Comparison of ENCODE assay signal across 17 cellular contexts in the genomic region with DNA sequence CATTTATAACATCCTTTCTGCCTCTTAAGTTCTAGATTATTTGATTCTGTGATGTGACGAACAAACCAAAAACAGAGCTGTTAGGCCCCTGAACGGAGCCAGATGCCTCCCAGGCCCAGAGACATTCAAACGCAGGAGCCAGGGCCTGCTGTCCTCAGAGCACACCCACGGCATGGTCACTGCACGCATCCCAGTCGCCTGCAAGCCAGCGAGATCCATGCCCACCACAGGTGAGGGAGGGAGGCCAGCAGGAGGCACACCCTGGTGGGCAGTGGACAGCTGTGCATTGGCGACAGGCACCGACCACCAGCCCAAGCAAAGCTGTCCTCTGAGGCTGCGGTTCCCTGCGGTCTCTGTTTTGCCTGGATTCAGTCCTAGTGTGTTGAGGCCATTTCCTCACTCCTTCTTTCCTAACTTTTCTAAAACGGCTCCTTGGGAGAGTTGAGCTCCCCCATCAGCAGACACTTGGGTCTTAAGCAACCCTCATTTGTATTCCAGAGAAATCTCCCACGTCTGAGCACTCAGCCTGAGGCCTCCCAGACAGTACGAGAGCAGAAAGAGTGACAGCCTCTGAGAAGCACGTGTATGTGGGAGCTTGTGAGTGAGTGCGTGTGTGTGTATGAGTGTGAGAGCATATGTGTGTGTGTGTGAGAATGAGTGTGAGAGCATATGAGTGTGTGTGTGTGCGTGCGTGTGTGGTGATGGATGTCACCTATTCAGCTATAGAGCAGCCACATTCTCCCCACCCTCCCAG.
A peak's percentile ranks its signal among the peaks of the same experiment; 100 is the strongest.
DNase-seq lines count a peak whose midpoint lies in the region; ATAC-seq and TF ChIP-seq lines count a peak whose summit lies in the region.
"Had no signal": no experiment of that assay in that cellular context is flagged by ENCODE, and none has a peak within 500 bp of the region (broad histone marks: within the 10 kb centered on the region; RNA-seq: fewer than 3 reads in every experiment).

No MANE protein-coding gene starts in this region.

- H3K4me3 ChIP-seq in CD4-positive, CD25-positive, alpha-beta regulatory T cell (ENCODE audit: low read depth, low read length) = no peak overlapping the region
- H3K4me3 ChIP-seq in esophagus muscularis mucosa (no peak overlapping the region), BE2C (ENCODE audit: low read depth, low read length) (no peak overlapping the region)
- H3K4me3 ChIP-seq: adrenal gland, coronary artery had no signal

- no peaks in the 10 kb centered on the region for H3K9me3 ChIP-seq in CD4-positive, CD25-positive, alpha-beta regulatory T cell (ENCODE audit: control insufficient read depth in 2 of 2, low read length in 2 of 2)
- H3K9me3 ChIP-seq in esophagus muscularis mucosa = no peaks in the 10 kb centered on the region
- no peaks in the 10 kb centered on the region for H3K9me3 ChIP-seq in BE2C
- H3K9me3 ChIP-seq: adrenal gland had no signal

- peaks cover 13% of the 10 kb centered on the region for H3K36me3 ChIP-seq in CD4-positive, CD25-positive, alpha-beta regulatory T cell (ENCODE audit: control insufficient read depth, insufficient read depth, low read length)
- H3K36me3 ChIP-seq in esophagus muscularis mucosa (no peaks in the 10 kb centered on the region), BE2C (peaks cover 2% of the 10 kb centered on the region; the same call in 1 of the 2 replicates)
- H3K36me3 ChIP-seq: adrenal gland had no signal

- H3K27me3 ChIP-seq in CD4-positive, CD25-positive, alpha-beta regulatory T cell (ENCODE audit: control insufficient read depth, insufficient read depth, low read length) = no peaks in the 10 kb centered on the region
- H3K27me3 ChIP-seq in esophagus muscularis mucosa (no peaks in the 10 kb centered on the region), BE2C (no peaks in the 10 kb centered on the region)
- H3K27me3 ChIP-seq: adrenal gland had no signal

- intact Hi-C loops in esophagus muscularis mucosa (cut with DNase I) = no loop called here

- no peaks in the 10 kb centered on the region for H3K27me3 Mint-ChIP-seq in CD4-positive, CD25-positive, alpha-beta regulatory T cell
- H3K27me3 Mint-ChIP-seq in progenitor cell of endocrine pancreas = no peaks in the 10 kb centered on the region

- no peaks in the 10 kb centered on the region for H3K4me1 ChIP-seq in CD4-positive, CD25-positive, alpha-beta regulatory T cell (ENCODE audit: control insufficient read depth, insufficient read depth, low read length, poor library complexity, severe bottlenecking)
- peaks cover 51 to 93% (median 80%) of the 10 kb centered on the region in 4 donors for H3K4me1 ChIP-seq in esophagus muscularis mucosa
- H3K4me1 ChIP-seq in BE2C = peaks cover 55% of the 10 kb centered on the region

- H3K4me1 Mint-ChIP-seq in CD4-positive, CD25-positive, alpha-beta regulatory T cell = peaks cover 0 to 17% (median 3%) of the 10 kb centered on the region in 4 donors
- H3K4me1 Mint-ChIP-seq in progenitor cell of endocrine pancreas (ENCODE audit: low read depth) = peaks cover 3% of the 10 kb centered on the region

- no peak for TF ChIP-seq POLR2A in esophagus muscularis mucosa (IDR thresholded peaks at IDR 0.05; ENCODE audit: low read depth)

- TF ChIP-seq CTCF in VCaP (conservative IDR thresholded peaks at IDR 0.05) = no peak
- TF ChIP-seq CTCF in esophagus muscularis mucosa (IDR thresholded peaks at IDR 0.05) = no peak
- no peak for TF ChIP-seq CTCF in progenitor cell of endocrine pancreas (IDR thresholded peaks at IDR 0.05; ENCODE audit: unreplicated experiment)
- TF ChIP-seq CTCF in BE2C (IDR thresholded peaks at IDR 0.05; ENCODE audit: low read depth, low read length) = no peak

- 90% methylated on average over 15 of the region's 18 CpGs for WGBS in esophagus muscularis mucosa

- no peak overlapping the region for H3K4me3 Mint-ChIP-seq in CD4-positive, CD25-positive, alpha-beta regulatory T cell
- no peak overlapping the region for H3K4me3 Mint-ChIP-seq in progenitor cell of endocrine pancreas (ENCODE audit: low read depth)

- DNase-seq in CD4-positive, CD25-positive, alpha-beta regulatory T cell = no peak
- DNase-seq in esophagus muscularis mucosa (ENCODE audit: extremely low spot score) = no peak
- no peak for DNase-seq in progenitor cell of endocrine pancreas (ENCODE audit: low spot score, unreplicated experiment)
- no peak for DNase-seq in BE2C
- DNase-seq: activated T-cell treated with anti-CD3 and anti-CD28 coated beads, Interleukin-2, amount 50 U/mL, for 48 hours; hippocampal formation; IMR-90; MV-4-11; SHP77; stimulated activated CD4-positive, alpha-beta T cell treated with anti-CD3 and anti-CD28 coated beads, Interleukin-12 subunit alpha, Interleukin-12 subunit beta, amount 100 ng/mL, for 4 hours had no signal

- H3K27ac Mint-ChIP-seq in CD4-positive, CD25-positive, alpha-beta regulatory T cell = peak overlapping the region in 2 of 3 donors; percentile 15 to 69
- H3K27ac Mint-ChIP-seq in progenitor cell of endocrine pancreas = peak overlapping the region; percentile 62

- ATAC-seq in CD4-positive, CD25-positive, alpha-beta regulatory T cell (ENCODE audit: low read depth in 2 of 2) = no peak
- ATAC-seq in GM21515 (IDR thresholded peaks at IDR 0.05; ENCODE audit: unreplicated experiment) (no peak), HG03521 (IDR thresholded peaks at IDR 0.05; ENCODE audit: unreplicated experiment) (no peak), GM18873 (IDR thresholded peaks at IDR 0.05; ENCODE audit: low FRiP score, unreplicated experiment) (no peak)
- ATAC-seq: esophagus mucosa had no signal

- H3K36me3 Mint-ChIP-seq in CD4-positive, CD25-positive, alpha-beta regulatory T cell = peaks cover 9% of the 10 kb centered on the region
- no peaks in the 10 kb centered on the region for H3K36me3 Mint-ChIP-seq in progenitor cell of endocrine pancreas (ENCODE audit: insufficient read depth)

- no peaks in the 10 kb centered on the region for H3K9me3 Mint-ChIP-seq in CD4-positive, CD25-positive, alpha-beta regulatory T cell
- no peaks in the 10 kb centered on the region for H3K9me3 Mint-ChIP-seq in progenitor cell of endocrine pancreas (ENCODE audit: low read depth)

- no peak overlapping the region for H3K27ac ChIP-seq in CD4-positive, CD25-positive, alpha-beta regulatory T cell (ENCODE audit: insufficient read depth, low read length, poor library complexity, severe bottlenecking)
- H3K27ac ChIP-seq in VCaP = peak overlapping the region; percentile 75
- H3K27ac ChIP-seq in esophagus muscularis mucosa (replicated peaks in 1 of 4) = peak overlapping the region; percentile 38 to 89 (median 64)

- TF ChIP-seq EP300 in esophagus muscularis mucosa (IDR thresholded peaks at IDR 0.05) = no peak
